20 cellular contexts compared by ENCODE assay signal in genomic region chr1:2463396-2463795, GRCh38.
"Had no signal": no experiment of that assay in that cellular context is flagged by ENCODE, and none has a peak within 500 bp of the region (broad histone marks: within the 10 kb centered on the region; RNA-seq: fewer than 3 reads in every experiment).

No MANE protein-coding gene starts in this region.

- ATAC-seq: activated naive CD4-positive, alpha-beta T cell treated with anti-CD3 and anti-CD28 coated beads, Interleukin-2, amount 50 U/mL, for 72 hours; activated T-cell treated with anti-CD3 and anti-CD28 coated beads, Interleukin-2, amount 50 U/mL, for 72 hours; left lobe of liver; stimulated activated naive CD8-positive, alpha-beta T cell treated with anti-CD3 and anti-CD28 coated beads, Interleukin-15, amount 100 ng/mL, for 72 hours; upper lobe of right lung had no signal

- H3K36me3 Mint-ChIP-seq: activated naive CD4-positive, alpha-beta T cell treated with anti-CD3 and anti-CD28 coated beads, Interleukin-2, amount 50 U/mL, for 72 hours; brain had no signal

- H3K27me3 Mint-ChIP-seq: activated CD4-positive, alpha-beta T cell treated with anti-CD3 and anti-CD28 coated beads, Interleukin-2, amount 10 ng/mL, durations not matched to agents 7 days and 5 days; central memory CD8-positive, alpha-beta T cell had no signal

- DNase-seq: activated B cell treated with CpG ODN at 0.5 μM for 24 hours; activated CD4-positive, alpha-beta T cell treated with anti-CD3 and anti-CD28 coated beads, Interleukin-2, amount 10 ng/mL, durations not matched to agents 7 days and 5 days; activated CD8-positive, alpha-beta memory T cell treated with anti-CD3 and anti-CD28 coated beads, Interleukin-2, amount 50 U/mL, for 48 hours; activated gamma-delta T cell; activated T-cell treated with anti-CD3 and anti-CD28 coated beads, Interleukin-2, amount 50 U/mL, for 72 hours; amniotic stem cell; effector CD8-positive, alpha-beta T cell; head of caudate nucleus; islet precursor cell; midbrain; stimulated activated CD4-positive, alpha-beta T cell treated with anti-CD3 and anti-CD28 coated beads, Interleukin-1b, Interleukin-23, amount 100 ng/mL, for 48 hours; stimulated activated naive CD8-positive, alpha-beta T cell treated with anti-CD3 and anti-CD28 coated beads, Interleukin-15, amount 100 ng/mL, for 72 hours; upper lobe of right lung had no signal

- H3K4me1 Mint-ChIP-seq: activated CD4-positive, alpha-beta T cell treated with anti-CD3 and anti-CD28 coated beads, Interleukin-2, amount 10 ng/mL, durations not matched to agents 7 days and 5 days had no signal

- H3K9me3 Mint-ChIP-seq: activated B cell treated with CpG ODN at 0.5 μM for 24 hours; activated CD4-positive, alpha-beta T cell treated with anti-CD3 and anti-CD28 coated beads, Interleukin-2, amount 10 ng/mL, durations not matched to agents 7 days and 5 days; activated naive CD4-positive, alpha-beta T cell treated with anti-CD3 and anti-CD28 coated beads, Interleukin-2, amount 50 U/mL, for 72 hours; activated T-cell treated with anti-CD3 and anti-CD28 coated beads, Interleukin-2, amount 50 U/mL, for 72 hours; central memory CD8-positive, alpha-beta T cell; neural crest cell; stimulated activated naive CD8-positive, alpha-beta T cell treated with anti-CD3 and anti-CD28 coated beads, Interleukin-15, amount 100 ng/mL, for 72 hours; T-helper 2 cell treated with Interferon-gamma antibody and Interleukin-4, amounts not matched to agents 5 μg/mL and 100 μg/mL, for 36 hours had no signal

- H3K36me3 ChIP-seq: thoracic aorta, upper lobe of right lung had no signal

- H3K4me3 ChIP-seq: thoracic aorta, upper lobe of right lung had no signal

- H3K27ac Mint-ChIP-seq: activated B cell treated with CpG ODN at 0.5 μM for 24 hours; activated CD4-positive, alpha-beta T cell treated with anti-CD3 and anti-CD28 coated beads, Interleukin-2, amount 10 ng/mL, durations not matched to agents 7 days and 5 days; activated naive CD4-positive, alpha-beta T cell treated with anti-CD3 and anti-CD28 coated beads, Interleukin-2, amount 50 U/mL, for 72 hours; activated T-cell treated with anti-CD3 and anti-CD28 coated beads, Interleukin-2, amount 50 U/mL, for 72 hours; stimulated activated naive CD8-positive, alpha-beta T cell treated with anti-CD3 and anti-CD28 coated beads, Interleukin-15, amount 100 ng/mL, for 72 hours; T-helper 2 cell treated with Interferon-gamma antibody and Interleukin-4, amounts not matched to agents 5 μg/mL and 100 μg/mL, for 36 hours had no signal

- H3K4me1 ChIP-seq: upper lobe of right lung had no signal

- H3K9me3 ChIP-seq: thoracic aorta, upper lobe of right lung had no signal

- H3K27ac ChIP-seq: thoracic aorta, upper lobe of right lung had no signal

- H3K4me3 Mint-ChIP-seq: activated B cell treated with CpG ODN at 0.5 μM for 24 hours; activated CD4-positive, alpha-beta T cell treated with anti-CD3 and anti-CD28 coated beads, Interleukin-2, amount 10 ng/mL, durations not matched to agents 7 days and 5 days; activated T-cell treated with anti-CD3 and anti-CD28 coated beads, Interleukin-2, amount 50 U/mL, for 72 hours; central memory CD8-positive, alpha-beta T cell; neural crest cell; stimulated activated naive CD8-positive, alpha-beta T cell treated with anti-CD3 and anti-CD28 coated beads, Interleukin-15, amount 100 ng/mL, for 72 hours; T-helper 2 cell treated with Interferon-gamma antibody and Interleukin-4, amounts not matched to agents 5 μg/mL and 100 μg/mL, for 36 hours had no signal
